In the genomic region with DNA sequence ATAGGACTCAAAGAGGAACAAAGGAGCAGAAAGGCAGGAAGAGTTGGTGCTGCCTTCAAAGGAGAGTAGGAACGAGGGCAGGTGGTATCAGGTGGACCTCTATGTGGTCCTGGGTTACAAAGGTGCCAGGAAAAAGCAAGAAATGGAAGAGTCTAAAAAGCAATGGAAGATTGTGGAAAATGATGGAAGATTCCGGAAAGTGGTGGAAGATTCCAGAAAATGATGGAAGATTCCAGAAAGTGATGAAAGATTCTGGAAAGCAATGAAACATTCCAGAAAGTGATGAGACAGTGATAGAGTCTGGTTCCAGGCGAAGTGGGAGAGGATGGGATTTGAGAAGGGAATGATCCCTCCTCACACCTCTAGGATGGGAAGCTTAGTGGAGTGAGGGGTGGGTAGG, we compare ENCODE assay signal across 32 cellular contexts.
"Had no signal": no experiment of that assay in that cellular context is flagged by ENCODE, and none has a peak within 500 bp of the region (broad histone marks: within the 10 kb centered on the region; RNA-seq: fewer than 3 reads in every experiment).

No MANE protein-coding gene starts in this region.

- H3K27ac ChIP-seq: brain microvascular endothelial cell, cardiac muscle cell, SJCRH30, SK-N-MC, WERI-Rb-1 had no signal

- H3K4me1 Mint-ChIP-seq: activated CD4-positive, alpha-beta memory T cell treated with anti-CD3 and anti-CD28 coated beads, Interleukin-2, amount 10 ng/mL, durations not matched to agents 7 days and 5 days; activated naive CD8-positive, alpha-beta T cell treated with anti-CD3 and anti-CD28 coated beads for 36 hours; activated T-helper 17 cell treated with anti-CD3 and anti-CD28 coated beads, Interleukin-2, amount 50 U/mL, for 72 hours; central memory CD8-positive, alpha-beta T cell had no signal

- H3K27ac Mint-ChIP-seq: activated CD4-positive, alpha-beta memory T cell treated with anti-CD3 and anti-CD28 coated beads, Interleukin-2, amount 10 ng/mL, durations not matched to agents 7 days and 5 days; activated naive CD8-positive, alpha-beta T cell treated with anti-CD3 and anti-CD28 coated beads for 36 hours; activated T-cell treated with anti-CD3 and anti-CD28 coated beads, Interleukin-2, amount 50 U/mL, for 72 hours; activated T-helper 17 cell treated with anti-CD3 and anti-CD28 coated beads, Interleukin-2, amount 50 U/mL, for 72 hours had no signal

- H3K27me3 Mint-ChIP-seq: activated CD4-positive, alpha-beta memory T cell treated with anti-CD3 and anti-CD28 coated beads, Interleukin-2, amount 10 ng/mL, durations not matched to agents 7 days and 5 days; activated naive CD8-positive, alpha-beta T cell treated with anti-CD3 and anti-CD28 coated beads for 36 hours; activated T-helper 17 cell treated with anti-CD3 and anti-CD28 coated beads, Interleukin-2, amount 50 U/mL, for 72 hours had no signal

- H3K9me3 Mint-ChIP-seq: central memory CD8-positive, alpha-beta T cell had no signal

- H3K4me3 Mint-ChIP-seq: activated CD4-positive, alpha-beta memory T cell treated with anti-CD3 and anti-CD28 coated beads, Interleukin-2, amount 10 ng/mL, durations not matched to agents 7 days and 5 days; activated naive CD8-positive, alpha-beta T cell treated with anti-CD3 and anti-CD28 coated beads for 36 hours; activated T-cell treated with anti-CD3 and anti-CD28 coated beads, Interleukin-2, amount 50 U/mL, for 72 hours; activated T-helper 17 cell treated with anti-CD3 and anti-CD28 coated beads, Interleukin-2, amount 50 U/mL, for 72 hours; central memory CD8-positive, alpha-beta T cell had no signal

- H3K36me3 ChIP-seq: brain microvascular endothelial cell had no signal

- ATAC-seq: activated T-cell treated with anti-CD3 and anti-CD28 coated beads, Interleukin-2, amount 50 U/mL, for 72 hours; activated T-helper 17 cell treated with anti-CD3 and anti-CD28 coated beads, Interleukin-2, amount 50 U/mL, for 72 hours; Panc1 had no signal

- DNase-seq: activated CD4-positive, alpha-beta memory T cell treated with anti-CD3 and anti-CD28 coated beads, Interleukin-2, amount 10 ng/mL, durations not matched to agents 7 days and 5 days; activated CD4-positive, alpha-beta T cell treated with anti-CD3 and anti-CD28 coated beads for 1 hour; activated CD4-positive, alpha-beta T cell treated with anti-CD3 and anti-CD28 coated beads for 48 hours; activated CD4-positive, CD25-positive, alpha-beta regulatory T cell; activated CD8-positive, alpha-beta memory T cell treated with anti-CD3 and anti-CD28 coated beads for 24 hours; activated effector memory CD4-positive, alpha-beta T cell treated with anti-CD3 and anti-CD28 coated beads, Interleukin-2, amount 50 U/mL, for 16 hours; activated naive CD4-positive, alpha-beta T cell; activated naive CD4-positive, alpha-beta T cell treated with anti-CD3 and anti-CD28 coated beads, Interleukin-2, amount 50 U/mL, for 16 hours; activated naive CD8-positive, alpha-beta T cell treated with anti-CD3 and anti-CD28 coated beads for 36 hours; activated T-cell treated with anti-CD3 and anti-CD28 coated beads, Interleukin-2, amount 50 U/mL, for 1 hour; activated T-cell treated with anti-CD3 and anti-CD28 coated beads, Interleukin-2, amount 50 U/mL, for 72 hours; amniotic stem cell; aorta; brain microvascular endothelial cell; Karpas-422; KBM-7; NCI-H1105; NCI-H1417 treated with DMSO at 0.1 percent for 48 hours; NCI-H187 treated with DMSO at 0.1 percent for 48 hours; NCI-H2081; NCI-H226; NCI-H446 treated with DMSO at 0.1 percent for 48 hours; NCI-H524; SHP77; SJCRH30; T1000; WERI-Rb-1 had no signal

- H3K9me3 ChIP-seq: SJCRH30 had no signal

- H3K27me3 ChIP-seq: brain microvascular endothelial cell, cardiac muscle cell, SJCRH30 had no signal

- H3K4me3 ChIP-seq: cardiac muscle cell, SJCRH30, SK-N-MC had no signal

- H3K4me1 ChIP-seq: SJCRH30 had no signal
